In the genomic region with DNA sequence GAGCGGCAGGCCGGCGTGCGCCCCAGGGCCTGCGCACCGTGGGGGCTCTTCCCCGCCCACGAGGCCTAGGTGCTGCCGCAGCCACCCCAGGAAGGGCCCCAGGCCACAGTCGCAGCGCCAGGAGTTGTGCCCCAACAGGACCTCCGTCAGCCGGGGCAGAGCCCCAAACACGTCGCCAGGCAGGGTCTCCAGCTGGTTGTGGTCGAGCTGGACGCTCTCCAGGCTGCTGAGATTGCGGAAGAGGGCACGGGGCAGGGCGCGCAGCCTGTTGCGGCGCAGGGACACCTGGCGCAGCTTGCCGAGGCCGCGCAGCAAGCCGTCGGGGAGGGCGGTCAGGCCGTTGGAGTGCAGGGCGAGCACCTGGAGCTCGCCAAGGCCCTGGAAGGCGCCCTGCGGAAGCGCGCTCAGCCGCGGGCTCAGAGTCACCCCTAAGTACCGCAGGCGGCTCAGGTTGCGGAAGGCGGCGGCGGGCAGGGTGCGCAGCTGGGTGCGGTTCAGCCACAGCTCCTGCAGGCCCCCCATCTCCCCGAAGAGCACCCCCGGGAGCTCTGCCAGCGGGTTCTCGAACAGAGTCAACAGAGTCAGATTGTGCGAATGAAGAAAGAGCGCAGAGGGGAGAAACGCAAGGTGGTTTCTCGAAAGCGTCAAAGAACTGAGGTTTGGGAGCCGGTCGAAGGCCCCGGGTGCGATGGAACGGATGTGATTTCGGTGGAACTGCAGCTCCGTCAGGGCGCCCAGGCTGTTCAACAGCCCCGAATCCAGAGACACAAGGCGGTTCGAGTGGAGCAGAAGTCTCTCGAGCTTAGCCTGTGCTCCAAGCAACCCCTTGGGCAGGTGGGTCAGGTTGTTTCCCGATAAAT, we compare ENCODE assay signal across 8 cellular contexts. TPM values are rescaled to one million over a fixed set of nuclear protein-coding genes. Genes with fewer than 3 reads are reported as not detected.
A peak's percentile ranks its signal among the peaks of the same experiment; 100 is the strongest.
DNase-seq lines count a peak whose midpoint lies in the region; ATAC-seq and TF ChIP-seq lines count a peak whose summit lies in the region.

No MANE protein-coding gene starts in this region.

- H3K36me3 ChIP-seq in GM23338 (ENCODE audit: insufficient read depth) = no peaks in the 10 kb centered on the region

- no peaks in the 10 kb centered on the region for H3K36me3 Mint-ChIP-seq in GM23338 (ENCODE audit: low read depth)
- H3K36me3 Mint-ChIP-seq in activated CD4-positive, alpha-beta memory T cell treated with anti-CD3 and anti-CD28 coated beads for 36 hours = no peaks in the 10 kb centered on the region

- peak; percentile 74 for ATAC-seq in GM23338
- ATAC-seq in HG02870 (IDR thresholded peaks at IDR 0.05; ENCODE audit: unreplicated experiment) = no peak
- ATAC-seq in HG03139 (IDR thresholded peaks at IDR 0.05; ENCODE audit: unreplicated experiment) = no peak

- no peaks in the 10 kb centered on the region for H3K79me2 ChIP-seq in GM23338 (replicated peaks; ENCODE audit: insufficient read depth)

- POLR2A ChIA-PET in activated CD4-positive, alpha-beta memory T cell treated with anti-CD3 and anti-CD28 coated beads for 36 hours (lab: Charles Lee) = interaction anchor here (0.6 to 1.4 kb wide), 2 partner anchors 63 to 859 kb away, joined by 3 read pairs; no protein-coding TSS in a partner anchor

- TF ChIP-seq CTCF in GM23338 (conservative IDR thresholded peaks at IDR 0.05; ENCODE audit: low read depth in 2 of 2) = no peak

- peaks cover 48% of the 10 kb centered on the region for H3K27me3 ChIP-seq in GM23338 (ENCODE audit: insufficient read depth)

- H3K4me3 Mint-ChIP-seq in GM23338 = peak overlapping the region; percentile 66
- H3K4me3 Mint-ChIP-seq in activated CD4-positive, alpha-beta memory T cell treated with anti-CD3 and anti-CD28 coated beads for 36 hours = peak overlapping the region; percentile 61

- peak overlapping the region; percentile 97 for H3K4me2 ChIP-seq in GM23338

- intact Hi-C loops in activated CD4-positive, alpha-beta memory T cell treated with anti-CD3 and anti-CD28 coated beads for 36 hours (cut with micrococcal nuclease) = loop anchor here (2.0 kb wide), 1 partner anchor 260 kb away; the partner anchor contains the start of gene HES1

- DNase-seq in GM23338 (ENCODE audit: low spot score) = peak; percentile 73
- DNase-seq in activated CD4-positive, alpha-beta memory T cell treated with anti-CD3 and anti-CD28 coated beads for 36 hours = peak; percentile 53
- DNase-seq in germinal center (ENCODE audit: low spot score) = peak; percentile 30
- peak; percentile 59 for DNase-seq in stimulated activated CD8-positive, alpha-beta memory T cell treated with anti-CD3 and anti-CD28 coated beads, Interleukin-4, amount 100 ng/mL, for 48 hours
- DNase-seq in amniotic stem cell (lab: John Stamatoyannopoulos, UW) = no peak
- no peak for DNase-seq in EL

- no peaks in the 10 kb centered on the region for H3K9me3 Mint-ChIP-seq in GM23338
- H3K9me3 Mint-ChIP-seq in activated CD4-positive, alpha-beta memory T cell treated with anti-CD3 and anti-CD28 coated beads for 36 hours = no peaks in the 10 kb centered on the region

- H3F3A ChIP-seq in GM23338 (replicated peaks; ENCODE audit: low read depth) = peaks cover 7% of the 10 kb centered on the region; the same call in 1 of the 2 replicates

- H3K4me1 ChIP-seq in GM23338 (ENCODE audit: insufficient read depth) = peaks cover 21% of the 10 kb centered on the region

- H3K27ac ChIP-seq in GM23338 (ENCODE audit: low read depth) = no peak overlapping the region

- H3K9me2 ChIP-seq in GM23338 (ENCODE audit: insufficient read depth) = no peaks in the 10 kb centered on the region

- CTCF ChIA-PET in activated CD4-positive, alpha-beta memory T cell treated with anti-CD3 and anti-CD28 coated beads for 36 hours (lab: Charles Lee) = interaction anchor here (0.7 to 6.2 kb wide), 9 partner anchors 9 to 617 kb away, joined by 3 to 47 read pairs (median 3); no protein-coding TSS in a partner anchor

- H2AFZ ChIP-seq in GM23338 = peak overlapping the region; percentile 100

- H4K20me1 ChIP-seq in GM23338 (replicated peaks; ENCODE audit: insufficient read depth) = no peaks in the 10 kb centered on the region

- H3K27me3 Mint-ChIP-seq in GM23338 (ENCODE audit: insufficient read depth, low read depth, poor library complexity) = peaks cover 40% of the 10 kb centered on the region
- peaks cover 32% of the 10 kb centered on the region for H3K27me3 Mint-ChIP-seq in activated CD4-positive, alpha-beta memory T cell treated with anti-CD3 and anti-CD28 coated beads for 36 hours

- H3K27ac Mint-ChIP-seq in GM23338 = no peak overlapping the region
- no peak overlapping the region for H3K27ac Mint-ChIP-seq in activated CD4-positive, alpha-beta memory T cell treated with anti-CD3 and anti-CD28 coated beads for 36 hours

- H3K4me1 Mint-ChIP-seq in GM23338 = peaks cover 21% of the 10 kb centered on the region
- peaks cover 51% of the 10 kb centered on the region for H3K4me1 Mint-ChIP-seq in activated CD4-positive, alpha-beta memory T cell treated with anti-CD3 and anti-CD28 coated beads for 36 hours (ENCODE audit: low read depth)

- H3K4me3 ChIP-seq in GM23338 = peak overlapping the region; percentile 66

TF ChIP-seq in GM23338, 12 proteins besides CTCF, POLR2A, EP300 and RAD21 (continues in another document):
- TF ChIP-seq, protein P1, sequence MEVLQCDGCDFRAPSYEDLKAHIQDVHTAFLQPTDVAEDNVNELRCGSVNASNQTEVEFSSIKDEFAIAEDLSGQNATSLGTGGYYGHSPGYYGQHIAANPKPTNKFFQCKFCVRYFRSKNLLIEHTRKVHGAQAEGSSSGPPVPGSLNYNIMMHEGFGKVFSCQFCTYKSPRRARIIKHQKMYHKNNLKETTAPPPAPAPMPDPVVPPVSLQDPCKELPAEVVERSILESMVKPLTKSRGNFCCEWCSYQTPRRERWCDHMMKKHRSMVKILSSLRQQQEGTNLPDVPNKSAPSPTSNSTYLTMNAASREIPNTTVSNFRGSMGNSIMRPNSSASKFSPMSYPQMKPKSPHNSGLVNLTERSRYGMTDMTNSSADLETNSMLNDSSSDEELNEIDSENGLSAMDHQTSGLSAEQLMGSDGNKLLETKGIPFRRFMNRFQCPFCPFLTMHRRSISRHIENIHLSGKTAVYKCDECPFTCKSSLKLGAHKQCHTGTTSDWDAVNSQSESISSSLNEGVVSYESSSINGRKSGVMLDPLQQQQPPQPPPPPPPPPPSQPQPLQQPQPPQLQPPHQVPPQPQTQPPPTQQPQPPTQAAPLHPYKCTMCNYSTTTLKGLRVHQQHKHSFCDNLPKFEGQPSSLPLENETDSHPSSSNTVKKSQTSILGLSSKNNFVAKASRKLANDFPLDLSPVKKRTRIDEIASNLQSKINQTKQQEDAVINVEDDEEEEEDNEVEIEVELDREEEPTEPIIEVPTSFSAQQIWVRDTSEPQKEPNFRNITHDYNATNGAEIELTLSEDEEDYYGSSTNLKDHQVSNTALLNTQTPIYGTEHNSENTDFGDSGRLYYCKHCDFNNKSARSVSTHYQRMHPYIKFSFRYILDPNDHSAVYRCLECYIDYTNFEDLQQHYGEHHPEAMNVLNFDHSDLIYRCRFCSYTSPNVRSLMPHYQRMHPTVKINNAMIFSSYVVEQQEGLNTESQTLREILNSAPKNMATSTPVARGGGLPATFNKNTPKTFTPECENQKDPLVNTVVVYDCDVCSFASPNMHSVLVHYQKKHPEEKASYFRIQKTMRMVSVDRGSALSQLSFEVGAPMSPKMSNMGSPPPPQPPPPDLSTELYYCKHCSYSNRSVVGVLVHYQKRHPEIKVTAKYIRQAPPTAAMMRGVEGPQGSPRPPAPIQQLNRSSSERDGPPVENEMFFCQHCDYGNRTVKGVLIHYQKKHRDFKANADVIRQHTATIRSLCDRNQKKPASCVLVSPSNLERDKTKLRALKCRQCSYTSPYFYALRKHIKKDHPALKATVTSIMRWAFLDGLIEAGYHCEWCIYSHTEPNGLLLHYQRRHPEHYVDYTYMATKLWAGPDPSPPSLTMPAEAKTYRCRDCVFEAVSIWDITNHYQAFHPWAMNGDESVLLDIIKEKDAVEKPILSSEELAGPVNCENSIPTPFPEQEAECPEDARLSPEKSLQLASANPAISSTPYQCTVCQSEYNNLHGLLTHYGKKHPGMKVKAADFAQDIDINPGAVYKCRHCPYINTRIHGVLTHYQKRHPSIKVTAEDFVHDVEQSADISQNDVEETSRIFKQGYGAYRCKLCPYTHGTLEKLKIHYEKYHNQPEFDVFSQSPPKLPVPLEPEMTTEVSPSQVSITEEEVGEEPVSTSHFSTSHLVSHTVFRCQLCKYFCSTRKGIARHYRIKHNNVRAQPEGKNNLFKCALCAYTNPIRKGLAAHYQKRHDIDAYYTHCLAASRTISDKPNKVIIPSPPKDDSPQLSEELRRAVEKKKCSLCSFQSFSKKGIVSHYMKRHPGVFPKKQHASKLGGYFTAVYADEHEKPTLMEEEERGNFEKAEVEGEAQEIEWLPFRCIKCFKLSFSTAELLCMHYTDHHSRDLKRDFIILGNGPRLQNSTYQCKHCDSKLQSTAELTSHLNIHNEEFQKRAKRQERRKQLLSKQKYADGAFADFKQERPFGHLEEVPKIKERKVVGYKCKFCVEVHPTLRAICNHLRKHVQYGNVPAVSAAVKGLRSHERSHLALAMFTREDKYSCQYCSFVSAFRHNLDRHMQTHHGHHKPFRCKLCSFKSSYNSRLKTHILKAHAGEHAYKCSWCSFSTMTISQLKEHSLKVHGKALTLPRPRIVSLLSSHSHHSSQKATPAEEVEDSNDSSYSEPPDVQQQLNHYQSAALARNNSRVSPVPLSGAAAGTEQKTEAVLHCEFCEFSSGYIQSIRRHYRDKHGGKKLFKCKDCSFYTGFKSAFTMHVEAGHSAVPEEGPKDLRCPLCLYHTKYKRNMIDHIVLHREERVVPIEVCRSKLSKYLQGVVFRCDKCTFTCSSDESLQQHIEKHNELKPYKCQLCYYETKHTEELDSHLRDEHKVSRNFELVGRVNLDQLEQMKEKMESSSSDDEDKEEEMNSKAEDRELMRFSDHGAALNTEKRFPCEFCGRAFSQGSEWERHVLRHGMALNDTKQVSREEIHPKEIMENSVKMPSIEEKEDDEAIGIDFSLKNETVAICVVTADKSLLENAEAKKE (CRISPR knock-in tag; IDR thresholded peaks at IDR 0.05) = no peak
- TF ChIP-seq ZNF331 (CRISPR knock-in tag; IDR thresholded peaks at IDR 0.05; ENCODE audit: low read depth) = no peak
- TF ChIP-seq EZH2 (IDR thresholded peaks at IDR 0.05; ENCODE audit: low read depth, unreplicated experiment) = no peak

RNA-seq across cellular contexts. Expression of gene GP5, which starts 1.9 kb away (rescaled TPM):
- 0.07 and 0.12 TPM in 2 replicates for total RNA-seq in GM23338 (2014; rRNA removed; shearing (Covaris generic))
- 0.15 TPM in 1 of 2 replicates, not detected in the other for polyA plus RNA-seq in GM23338 (2016; fragmentation: Nextera tagmentation; extraction: Ambion mirVana)
- total RNA-seq in activated CD4-positive, alpha-beta memory T cell treated with anti-CD3 and anti-CD28 coated beads for 36 hours = under 1 TPM; 0.24 to 0.31 TPM

RNA-seq across cellular contexts. Expression of gene LRRC15, which starts 27.6 kb away (rescaled TPM):
- 0.14 TPM in 1 of 2 replicates, not detected in the other for total RNA-seq in GM23338 (2014; rRNA removed; shearing (Covaris generic))
- polyA plus RNA-seq in GM23338 (2016; fragmentation: Nextera tagmentation; extraction: Ambion mirVana) = 0.05 TPM in 1 of 2 replicates, not detected in the other
- total RNA-seq in activated CD4-positive, alpha-beta memory T cell treated with anti-CD3 and anti-CD28 coated beads for 36 hours = not detected

RNA-seq across cellular contexts. Expression of gene CPN2, which starts 46.0 kb away (rescaled TPM):
- 0.14 TPM in 1 of 2 replicates, not detected in the other for total RNA-seq in GM23338 (2014; rRNA removed; shearing (Covaris generic))
- 0.10 TPM in 1 of 2 replicates, not detected in the other for polyA plus RNA-seq in GM23338 (2016; fragmentation: Nextera tagmentation; extraction: Ambion mirVana)
- total RNA-seq in activated CD4-positive, alpha-beta memory T cell treated with anti-CD3 and anti-CD28 coated beads for 36 hours = not detected

Comparison
In these comparisons a context has a peak if more than half of its experiments do, and no peak if none do; other contexts are left out.
1. DNase-seq: peak in GM23338 (single experiment), activated CD4-positive, alpha-beta memory T cell treated with anti-CD3 and anti-CD28 coated beads for 36 hours (single experiment), germinal center (single experiment) and stimulated activated CD8-positive, alpha-beta memory T cell treated with anti-CD3 and anti-CD28 coated beads, Interleukin-4, amount 100 ng/mL, for 48 hours (single experiment); none in amniotic stem cell (single experiment) and EL (single experiment).